Comparison of ENCODE assay signal across 15 cellular contexts in the genomic region with DNA sequence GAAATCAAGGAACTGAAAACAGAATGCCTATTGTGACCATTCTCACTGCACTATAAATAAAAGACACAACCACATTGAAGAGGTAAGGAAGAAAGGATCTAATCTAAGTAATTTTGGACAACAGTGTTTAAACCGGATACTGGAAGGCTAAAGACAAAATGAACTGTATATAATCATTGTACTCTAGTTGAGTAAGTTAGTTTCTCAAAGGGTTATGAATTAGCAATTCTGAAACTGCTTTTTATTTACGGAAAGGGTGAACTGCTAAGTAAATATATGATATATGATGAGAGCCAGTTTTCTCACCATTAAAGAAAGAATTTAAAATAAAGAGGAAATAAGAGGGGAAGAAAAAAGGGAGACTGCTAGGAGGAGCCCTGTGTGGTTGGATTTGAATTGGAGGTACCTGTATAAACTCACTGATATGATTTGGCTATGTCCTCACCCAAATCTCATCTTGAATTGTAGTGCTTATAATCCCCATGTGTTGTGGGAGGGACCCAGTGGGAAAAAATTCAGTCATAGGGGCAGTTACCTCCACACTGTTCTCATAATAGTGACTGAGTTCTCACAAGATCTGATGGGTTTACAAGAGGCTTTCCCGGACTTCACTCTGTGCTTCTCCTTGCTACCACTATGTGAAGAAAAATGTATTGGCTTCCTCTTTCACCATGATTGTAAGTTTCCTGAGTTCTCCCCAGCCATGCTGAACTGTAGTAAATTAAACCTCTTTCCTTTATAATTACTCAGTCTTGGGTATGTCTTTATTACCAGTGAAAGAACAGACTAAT.
DNase-seq lines count a peak whose midpoint lies in the region; ATAC-seq and TF ChIP-seq lines count a peak whose summit lies in the region.
"Had no signal": no experiment of that assay in that cellular context is flagged by ENCODE, and none has a peak within 500 bp of the region (broad histone marks: within the 10 kb centered on the region; RNA-seq: fewer than 3 reads in every experiment).

No MANE protein-coding gene starts in this region.

- no peaks in the 10 kb centered on the region for H3K27me3 Mint-ChIP-seq in IgD-negative memory B cell
- H3K27me3 Mint-ChIP-seq in activated CD8-positive, alpha-beta memory T cell treated with anti-CD3 and anti-CD28 coated beads, Interleukin-2, amount 10 ng/mL, durations not matched to agents 7 days and 5 days: no peaks in the 10 kb centered on the region
- H3K27me3 Mint-ChIP-seq: activated CD4-positive, alpha-beta memory T cell treated with anti-CD3 and anti-CD28 coated beads for 36 hours; T-cell had no signal

- peak overlapping the region; percentile 2 to 81 (median 68) for H3K4me3 Mint-ChIP-seq in IgD-negative memory B cell
- no peak overlapping the region for H3K4me3 Mint-ChIP-seq in activated CD8-positive, alpha-beta memory T cell treated with anti-CD3 and anti-CD28 coated beads, Interleukin-2, amount 10 ng/mL, durations not matched to agents 7 days and 5 days
- H3K4me3 Mint-ChIP-seq: activated CD4-positive, alpha-beta memory T cell treated with anti-CD3 and anti-CD28 coated beads for 36 hours; T-cell had no signal

- H3K27ac Mint-ChIP-seq in IgD-negative memory B cell: peak overlapping the region; percentile 6 to 76 (median 24)
- no peak overlapping the region for H3K27ac Mint-ChIP-seq in activated CD8-positive, alpha-beta memory T cell treated with anti-CD3 and anti-CD28 coated beads, Interleukin-2, amount 10 ng/mL, durations not matched to agents 7 days and 5 days
- H3K27ac Mint-ChIP-seq: activated CD4-positive, alpha-beta memory T cell treated with anti-CD3 and anti-CD28 coated beads for 36 hours; activated naive CD4-positive, alpha-beta T cell treated with anti-CD3 and anti-CD28 coated beads, Interleukin-2, amount 50 U/mL, for 72 hours; T-cell had no signal

- ATAC-seq in GM18511 (IDR thresholded peaks at IDR 0.05; ENCODE audit: unreplicated experiment) (peak; percentile 75), GM21367 (IDR thresholded peaks at IDR 0.05; ENCODE audit: unreplicated experiment) (peak; percentile 73), HG02938 (IDR thresholded peaks at IDR 0.05; ENCODE audit: unreplicated experiment) (peak; percentile 69), psoas muscle (no peak)
- ATAC-seq in activated CD8-positive, alpha-beta memory T cell treated with anti-CD3 and anti-CD28 coated beads, Interleukin-2, amount 10 ng/mL, durations not matched to agents 7 days and 5 days: no peak
- ATAC-seq: activated naive CD4-positive, alpha-beta T cell treated with anti-CD3 and anti-CD28 coated beads, Interleukin-2, amount 50 U/mL, for 72 hours; T-cell had no signal

- H3K9me3 Mint-ChIP-seq in IgD-negative memory B cell: peaks cover 0 to 2% (median 0%) of the 10 kb centered on the region in 3 donors
- H3K9me3 Mint-ChIP-seq in activated CD8-positive, alpha-beta memory T cell treated with anti-CD3 and anti-CD28 coated beads, Interleukin-2, amount 10 ng/mL, durations not matched to agents 7 days and 5 days (ENCODE audit: low read depth): peaks cover 2% of the 10 kb centered on the region

- H3K27ac ChIP-seq in psoas muscle: no peak overlapping the region
- H3K27ac ChIP-seq: esophagus muscularis mucosa, thoracic aorta had no signal

- DNase-seq in activated T-cell treated with anti-CD3 and anti-CD28 coated beads for 4 hours (no peak), erythroblast (lab: John Stamatoyannopoulos, UW) (no peak), psoas muscle (no peak)
- no peak for DNase-seq in activated CD8-positive, alpha-beta memory T cell treated with anti-CD3 and anti-CD28 coated beads, Interleukin-2, amount 10 ng/mL, durations not matched to agents 7 days and 5 days
- DNase-seq: activated CD4-positive, alpha-beta memory T cell treated with anti-CD3 and anti-CD28 coated beads for 36 hours; AML-193; NCI-H2029; T-cell had no signal

- H3K9me3 ChIP-seq in psoas muscle: no peaks in the 10 kb centered on the region
- H3K9me3 ChIP-seq: esophagus muscularis mucosa, thoracic aorta had no signal

- H3K36me3 Mint-ChIP-seq in IgD-negative memory B cell: no peaks in the 10 kb centered on the region
- H3K36me3 Mint-ChIP-seq in activated CD8-positive, alpha-beta memory T cell treated with anti-CD3 and anti-CD28 coated beads, Interleukin-2, amount 10 ng/mL, durations not matched to agents 7 days and 5 days: no peaks in the 10 kb centered on the region
- H3K36me3 Mint-ChIP-seq: activated CD4-positive, alpha-beta memory T cell treated with anti-CD3 and anti-CD28 coated beads for 36 hours; T-cell had no signal

- intact Hi-C loops in psoas muscle (cut with DNase I): no loop called here

- TF ChIP-seq CTCF in psoas muscle (IDR thresholded peaks at IDR 0.05): no peak

- no peaks in the 10 kb centered on the region for H3K36me3 ChIP-seq in psoas muscle (ENCODE audit: insufficient read depth in 1 of 2, low read depth in 1 of 2)
- H3K36me3 ChIP-seq: esophagus muscularis mucosa, thoracic aorta had no signal

- H3K4me1 ChIP-seq in psoas muscle: no peaks in the 10 kb centered on the region
- H3K4me1 ChIP-seq: esophagus muscularis mucosa had no signal

- peaks cover 19 to 29% (median 29%) of the 10 kb centered on the region in 3 donors for H3K4me1 Mint-ChIP-seq in IgD-negative memory B cell
- H3K4me1 Mint-ChIP-seq in activated CD8-positive, alpha-beta memory T cell treated with anti-CD3 and anti-CD28 coated beads, Interleukin-2, amount 10 ng/mL, durations not matched to agents 7 days and 5 days: no peaks in the 10 kb centered on the region
- H3K4me1 Mint-ChIP-seq: T-cell had no signal

- no peak overlapping the region for H3K4me3 ChIP-seq in psoas muscle
- H3K4me3 ChIP-seq: esophagus muscularis mucosa, thoracic aorta had no signal

- 63 to 86% (median 77%) methylated on average over 3 of the region's 3 CpGs for WGBS in psoas muscle, 3 donors

- TF ChIP-seq POLR2A in erythroblast (IDR thresholded peaks at IDR 0.05; ENCODE audit: low read length): no peak

- CTCF ChIA-PET in activated CD8-positive, alpha-beta memory T cell treated with anti-CD3 and anti-CD28 coated beads, Interleukin-2, amount 10 ng/mL, durations not matched to agents 7 days and 5 days (lab: Charles Lee): no interaction called here

- no peaks in the 10 kb centered on the region for H3K27me3 ChIP-seq in psoas muscle (ENCODE audit: insufficient read depth in 3 of 3, low read length in 2 of 3)
- H3K27me3 ChIP-seq: esophagus muscularis mucosa had no signal

Comparison
In these comparisons a context has a peak if more than half of its experiments do, and no peak if none do; other contexts are left out.
1. ATAC-seq: peak in GM18511 (single experiment), GM21367 (single experiment) and HG02938 (single experiment); none in activated CD8-positive, alpha-beta memory T cell treated with anti-CD3 and anti-CD28 coated beads, Interleukin-2, amount 10 ng/mL, durations not matched to agents 7 days and 5 days (single experiment) and psoas muscle (0 of 4).